Comparison of ENCODE assay signal across 10 cellular contexts in genomic region chr10:74084955-74085354, GRCh38.
A peak's percentile ranks its signal among the peaks of the same experiment; 100 is the strongest.
DNase-seq lines count a peak whose midpoint lies in the region; ATAC-seq and TF ChIP-seq lines count a peak whose summit lies in the region.
"Had no signal": no experiment of that assay in that cellular context is flagged by ENCODE, and none has a peak within 500 bp of the region (broad histone marks: within the 10 kb centered on the region; RNA-seq: fewer than 3 reads in every experiment).

No MANE protein-coding gene starts in this region.

- ATAC-seq in GM18858 (IDR thresholded peaks at IDR 0.05; ENCODE audit: unreplicated experiment) = peak; percentile 58
- peak; percentile 75 for ATAC-seq in GM21381 (IDR thresholded peaks at IDR 0.05; ENCODE audit: unreplicated experiment)
- peak; percentile 82 for ATAC-seq in HG03159 (IDR thresholded peaks at IDR 0.05; ENCODE audit: unreplicated experiment)
- ATAC-seq in memory B cell (ENCODE audit: low read depth) = peak; percentile 44
- no peak for ATAC-seq in gastrocnemius medialis

- TF ChIP-seq POLR2A in gastrocnemius medialis (IDR thresholded peaks at IDR 0.05) = no peak

- 97% methylated on average over 3 of the region's 3 CpGs for WGBS in hepatocyte (ENCODE audit: low lambda C conversion rate, missing lambda C conversion rate)

- no peaks in the 10 kb centered on the region for H3K27me3 Mint-ChIP-seq in memory B cell

- H3K9me3 Mint-ChIP-seq in memory B cell = no peaks in the 10 kb centered on the region

- H3K4me3 ChIP-seq in gastrocnemius medialis = no peak overlapping the region
- H3K4me3 ChIP-seq in hepatocyte = no peak overlapping the region

- peaks cover 10% of the 10 kb centered on the region for H3K4me1 Mint-ChIP-seq in memory B cell

- H3K27ac ChIP-seq in gastrocnemius medialis = peak overlapping the region in 2 of 4 donors; percentile 5 to 26
- no peak overlapping the region for H3K27ac ChIP-seq in hepatocyte
- H3K27ac ChIP-seq: brain microvascular endothelial cell had no signal

- H3K36me3 ChIP-seq in gastrocnemius medialis = peaks cover 7 to 67% of the 10 kb centered on the region in 2 donors
- H3K36me3 ChIP-seq in hepatocyte (replicated peaks; ENCODE audit: insufficient read depth, low read depth) = no peaks in the 10 kb centered on the region

- no peaks in the 10 kb centered on the region for H3K9me2 ChIP-seq in hepatocyte (replicated peaks; ENCODE audit: insufficient read depth)

- peaks cover 26% of the 10 kb centered on the region for H3K36me3 Mint-ChIP-seq in memory B cell

- H4K20me1 ChIP-seq in hepatocyte (ENCODE audit: insufficient read depth, poor library complexity, severe bottlenecking) = no peaks in the 10 kb centered on the region

- intact Hi-C loops in gastrocnemius medialis (cut with DNase I; ENCODE audit: low total_unique reads) = loop anchor here (5.0 kb wide), 3 partner anchors 88 to 238 kb away; partner anchors contain the start of gene VCL

- H3K9me3 ChIP-seq in gastrocnemius medialis = no peaks in the 10 kb centered on the region
- no peaks in the 10 kb centered on the region for H3K9me3 ChIP-seq in hepatocyte (ENCODE audit: low read depth)

- TF ChIP-seq CTCF in gastrocnemius medialis (IDR thresholded peaks at IDR 0.05 in 4 of 5, conservative IDR thresholded peaks at IDR 0.05 in 1 of 5) (no peak), hepatocyte (IDR thresholded peaks at IDR 0.05; ENCODE audit: poor library complexity) (no peak)

- H3K4me3 Mint-ChIP-seq in memory B cell = no peak overlapping the region

- no peak overlapping the region for H3K4me2 ChIP-seq in hepatocyte

- H3K27ac Mint-ChIP-seq in memory B cell = peak overlapping the region; percentile 78

- H2AFZ ChIP-seq in hepatocyte = no peak overlapping the region

- in situ Hi-C loops in gastrocnemius medialis (cut with MboI; ENCODE audit: low sequenced_read_pairs in 4 of 4) = loop anchor here in 3 of 4 donors (5.0 to 10.0 kb wide), 3 partner anchors 120 to 200 kb away; no protein-coding TSS in a partner anchor

- H3K27me3 ChIP-seq in gastrocnemius medialis = no peaks in the 10 kb centered on the region
- no peaks in the 10 kb centered on the region for H3K27me3 ChIP-seq in hepatocyte
- H3K27me3 ChIP-seq: brain microvascular endothelial cell had no signal

- H3K4me1 ChIP-seq in gastrocnemius medialis = peaks cover 7 to 20% of the 10 kb centered on the region in 2 donors
- H3K4me1 ChIP-seq in hepatocyte (ENCODE audit: insufficient read depth) = no peaks in the 10 kb centered on the region

- no peaks in the 10 kb centered on the region for H3K79me2 ChIP-seq in hepatocyte

- DNase-seq in memory B cell (ENCODE audit: low spot score in 2 of 2) (no peak), gastrocnemius medialis (no peak), hepatocyte (ENCODE audit: low spot score) (no peak), hypothalamus (lab: John Stamatoyannopoulos, UW) (no peak)
- DNase-seq: activated CD8-positive, alpha-beta memory T cell treated with anti-CD3 and anti-CD28 coated beads for 24 hours; brain microvascular endothelial cell; NCI-H1417 treated with DMSO at 0.1 percent for 48 hours had no signal

Comparison
In these comparisons a context has a peak if more than half of its experiments do, and no peak if none do; other contexts are left out.
1. ATAC-seq: peak in GM18858 (single experiment), GM21381 (single experiment), HG03159 (single experiment) and memory B cell (single experiment); none in gastrocnemius medialis (0 of 2).